ENCODE assay signal across 8 cellular contexts in genomic region chr19:10751109-10751972, GRCh38. TPM values are rescaled to one million over a fixed set of nuclear protein-coding genes. Genes with fewer than 3 reads are reported as not detected.
DNase-seq lines count a peak whose midpoint lies in the region; ATAC-seq, FAIRE-seq and TF ChIP-seq lines count a peak whose summit lies in the region.

No MANE protein-coding gene starts in this region.

- H3K4me3 Mint-ChIP-seq in T-helper 2 cell treated with Interferon-gamma antibody and Interleukin-4, amounts not matched to agents 5 μg/mL and 100 μg/mL, for 36 hours: no peak overlapping the region

- TF ChIP-seq POLR2A in breast epithelium (IDR thresholded peaks at IDR 0.05) (no peak), thyroid gland (IDR thresholded peaks at IDR 0.05) (no peak)

- H3K4me3 ChIP-seq in breast epithelium: peak overlapping the region in 1 of 3 donors; percentile 21
- H3K4me3 ChIP-seq in thyroid gland (replicated peaks in 1 of 3): no peak overlapping the region

- no peaks in the 10 kb centered on the region for H3K9me3 Mint-ChIP-seq in T-helper 2 cell treated with Interferon-gamma antibody and Interleukin-4, amounts not matched to agents 5 μg/mL and 100 μg/mL, for 36 hours

- H3K27me3 Mint-ChIP-seq in T-helper 2 cell treated with Interferon-gamma antibody and Interleukin-4, amounts not matched to agents 5 μg/mL and 100 μg/mL, for 36 hours (ENCODE audit: low read depth): no peaks in the 10 kb centered on the region

- no peak for DNase-seq in T-helper 2 cell treated with Interferon-gamma antibody and Interleukin-4, amounts not matched to agents 5 μg/mL and 100 μg/mL, for 36 hours (ENCODE audit: low spot score)
- DNase-seq in T-helper 2 cell: no peak
- peak in 1 of 2 donors; percentile 28 for DNase-seq in breast epithelium (ENCODE audit: low spot score in 2 of 2)
- DNase-seq in lung microvascular endothelial cell (ENCODE audit: low read depth in 2 of 2): peak; percentile 29 to 80
- DNase-seq in thyroid gland: no peak
- no peak for DNase-seq in RCC 7860 (ENCODE audit: low spot score)
- no peak for DNase-seq in activated CD4-positive, alpha-beta T cell treated with anti-CD3 and anti-CD28 coated beads, Interleukin-2, amount 50 U/mL, for 1 hour

- H3K4me1 ChIP-seq in breast epithelium: peaks cover 3 to 31% of the 10 kb centered on the region in 2 donors
- peaks cover 19 to 43% of the 10 kb centered on the region in 2 donors for H3K4me1 ChIP-seq in thyroid gland

- no peaks in the 10 kb centered on the region for H3K36me3 ChIP-seq in breast epithelium
- H3K36me3 ChIP-seq in thyroid gland: peaks cover 0 to 3% of the 10 kb centered on the region in 2 donors

- WGBS in thyroid gland, 2 donors: 75 to 77% methylated on average over 20 to 21 of the region's 21 CpGs

- no peak for TF ChIP-seq CTCF in breast epithelium (IDR thresholded peaks at IDR 0.05)
- no peak for TF ChIP-seq CTCF in thyroid gland (IDR thresholded peaks at IDR 0.05)

- no peaks in the 10 kb centered on the region for H3K9me3 ChIP-seq in breast epithelium
- H3K9me3 ChIP-seq in thyroid gland: no peaks in the 10 kb centered on the region

- intact Hi-C loops in breast epithelium (cut with DNase I; ENCODE audit: low total_unique reads) (no loop called here), thyroid gland (cut with DNase I) (no loop called here)

- peak overlapping the region; percentile 23 for H3K27ac Mint-ChIP-seq in T-helper 2 cell treated with Interferon-gamma antibody and Interleukin-4, amounts not matched to agents 5 μg/mL and 100 μg/mL, for 36 hours

- FAIRE-seq in RCC 7860 (lab: Jason Lieb, UNC): no peak

- no peak for ATAC-seq in HG03175 (IDR thresholded peaks at IDR 0.05; ENCODE audit: unreplicated experiment)

- H3K36me3 Mint-ChIP-seq in T-helper 2 cell treated with Interferon-gamma antibody and Interleukin-4, amounts not matched to agents 5 μg/mL and 100 μg/mL, for 36 hours (ENCODE audit: low read depth): peaks cover 10% of the 10 kb centered on the region

- H3K27ac ChIP-seq in breast epithelium (peak overlapping the region; percentile 83 to 89), thyroid gland (peak overlapping the region; percentile 36 to 69 (median 63))

- peaks cover 49% of the 10 kb centered on the region for H3K4me1 Mint-ChIP-seq in T-helper 2 cell treated with Interferon-gamma antibody and Interleukin-4, amounts not matched to agents 5 μg/mL and 100 μg/mL, for 36 hours (ENCODE audit: low read depth)

- H3K27me3 ChIP-seq in breast epithelium (no peaks in the 10 kb centered on the region), thyroid gland (no peaks in the 10 kb centered on the region)

RNA-seq across cellular contexts. Expression of gene DNM2, which starts 33.5 kb away (rescaled TPM):
- total RNA-seq in breast epithelium: 10 to 100 TPM; 83.1 to 98.6 (median 84.5) TPM
- total RNA-seq in lung microvascular endothelial cell: 68.0 and 74.6 TPM in 2 replicates
- 100 to 1,000 TPM in 3 of 4 donors, 10 to 100 TPM in 1; 95.1 to 155 (median 120) TPM for total RNA-seq in thyroid gland

RNA-seq across cellular contexts. Expression of gene QTRT1, which starts 50.1 kb away (rescaled TPM):
- 10 to 100 TPM; 29.0 to 47.5 (median 31.2) TPM for total RNA-seq in breast epithelium
- total RNA-seq in lung microvascular endothelial cell: 17.7 and 20.0 TPM in 2 replicates
- 10 to 100 TPM; 26.2 to 63.3 (median 37.4) TPM for total RNA-seq in thyroid gland

Comparison
In these comparisons a context has a peak if more than half of its experiments do, and no peak if none do; other contexts are left out.
1. DNase-seq: peak in lung microvascular endothelial cell (2 of 2); none in T-helper 2 cell treated with Interferon-gamma antibody and Interleukin-4, amounts not matched to agents 5 μg/mL and 100 μg/mL, for 36 hours (single experiment), T-helper 2 cell (0 of 5), thyroid gland (0 of 2), RCC 7860 (single experiment) and activated CD4-positive, alpha-beta T cell treated with anti-CD3 and anti-CD28 coated beads, Interleukin-2, amount 50 U/mL, for 1 hour (single experiment).